32 cellular contexts compared by ENCODE assay signal in genomic region chr1:202351725-202352124, GRCh38. TPM values are rescaled to one million over a fixed set of nuclear protein-coding genes. Genes with fewer than 3 reads are reported as not detected.
A peak's percentile ranks its signal among the peaks of the same experiment; 100 is the strongest.
DNase-seq lines count a peak whose midpoint lies in the region; ATAC-seq and TF ChIP-seq lines count a peak whose summit lies in the region.
"Had no signal": no experiment of that assay in that cellular context is flagged by ENCODE, and none has a peak within 500 bp of the region (broad histone marks: within the 10 kb centered on the region; RNA-seq: fewer than 3 reads in every experiment).

No MANE protein-coding gene starts in this region.

- H3K27me3 ChIP-seq in heart left ventricle (no peaks in the 10 kb centered on the region), right atrium auricular region (no peaks in the 10 kb centered on the region), fibroblast of lung (ENCODE audit: control insufficient read depth, insufficient read depth, low read length) (no peaks in the 10 kb centered on the region), gastrocnemius medialis (no peaks in the 10 kb centered on the region)
- H3K27me3 ChIP-seq: hepatocyte, MG63 had no signal

- in situ Hi-C loops in gastrocnemius medialis (cut with MboI; ENCODE audit: low sequenced_read_pairs in 4 of 4) = no loop called here

- peaks cover 12% of the 10 kb centered on the region for H3K79me2 ChIP-seq in fibroblast of lung (ENCODE audit: control insufficient read depth, insufficient read depth, low read length)

- no peaks in the 10 kb centered on the region for H3K36me3 ChIP-seq in heart left ventricle
- no peaks in the 10 kb centered on the region for H3K36me3 ChIP-seq in right atrium auricular region
- no peaks in the 10 kb centered on the region for H3K36me3 ChIP-seq in fibroblast of lung (ENCODE audit: control insufficient read depth, insufficient read depth, low read length)
- no peaks in the 10 kb centered on the region for H3K36me3 ChIP-seq in gastrocnemius medialis
- H3K36me3 ChIP-seq: thoracic aorta had no signal

- H3K4me3 ChIP-seq in heart left ventricle = peak overlapping the region in 1 of 12 donors; percentile 1
- H3K4me3 ChIP-seq in right atrium auricular region = no peak overlapping the region
- no peak overlapping the region for H3K4me3 ChIP-seq in fibroblast of lung (replicated peaks in 1 of 4; ENCODE audit: control extremely low read depth in 1 of 4, insufficient read depth in 1 of 4, low read depth in 3 of 4, low read length in 4 of 4)
- H3K4me3 ChIP-seq in gastrocnemius medialis = peak overlapping the region in 2 of 4 donors; percentile 6 to 17
- H3K4me3 ChIP-seq: HAP-1, hepatocyte, MG63, mucosa of descending colon, thoracic aorta had no signal

- H3K4me2 ChIP-seq in fibroblast of lung (ENCODE audit: extremely low read depth, insufficient read depth, low read length) = peak overlapping the region; percentile 17
- H3K4me2 ChIP-seq: hepatocyte had no signal

- no peak overlapping the region for H3K9ac ChIP-seq in fibroblast of lung (ENCODE audit: insufficient read depth, low read length)

- no peaks in the 10 kb centered on the region for H4K20me1 ChIP-seq in fibroblast of lung (ENCODE audit: control insufficient read depth, extremely low read depth, insufficient read depth, low read length)

- peak overlapping the region in 8 of 12 donors; percentile 1 to 90 (median 30) for H3K27ac ChIP-seq in heart left ventricle
- H3K27ac ChIP-seq in right atrium auricular region = peak overlapping the region in 1 of 2 donors; percentile 62
- H3K27ac ChIP-seq in fibroblast of lung (ENCODE audit: insufficient read depth, low read length) = no peak overlapping the region
- H3K27ac ChIP-seq in gastrocnemius medialis = peak overlapping the region; percentile 89 to 97 (median 97)
- H3K27ac ChIP-seq: hepatocyte, thoracic aorta had no signal

- peak in 1 of 5 donors; percentile 51 for DNase-seq in heart left ventricle
- DNase-seq in right atrium auricular region (ENCODE audit: low spot score) = no peak
- peak; percentile 36 for DNase-seq in M059J (ENCODE audit: low read depth)
- DNase-seq in fibroblast of lung (ENCODE audit: low read depth in 2 of 2) = peak; percentile 22 to 49
- DNase-seq in gastrocnemius medialis = peak; percentile 57 to 68
- DNase-seq in NCI-H345 (lab: John Stamatoyannopoulos, UW) = no peak
- DNase-seq: activated CD4-positive, alpha-beta T cell treated with anti-CD3 and anti-CD28 coated beads, Interleukin-2, amount 50 U/mL, for 4 hours; activated CD8-positive, alpha-beta memory T cell treated with anti-CD3 and anti-CD28 coated beads, Interleukin-2, amount 10 ng/mL, durations not matched to agents 7 days and 5 days; activated gamma-delta T cell; activated naive CD8-positive, alpha-beta T cell treated with anti-CD3 and anti-CD28 coated beads for 36 hours; activated T-cell treated with anti-CD3 and anti-CD28 coated beads, Interleukin-2, amount 50 U/mL, for 4 hours; AML-193; aorta; CD4-positive, CD25-positive, alpha-beta regulatory T cell; central memory CD4-positive, alpha-beta T cell; foreskin melanocyte; MG63; mucosa of descending colon; NCI-H1105 treated with DMSO at 0.1 percent for 48 hours; NCI-H2029 treated with DMSO at 0.1 percent for 48 hours; NCI-H2227 treated with DMSO at 0.1 percent for 48 hours; stimulated activated CD4-positive, alpha-beta T cell treated with anti-CD3 and anti-CD28 coated beads, Interleukin-1b, Interleukin-23, amount 100 ng/mL, for 48 hours; stimulated activated naive CD8-positive, alpha-beta T cell treated with anti-CD3 and anti-CD28 coated beads, Interleukin-15, Interleukin-2, amounts not matched to agents 100 U/mL and 50 U/mL, for 24 hours; T-helper 17 cell had no signal

- no peak for TF ChIP-seq POLR2A in heart left ventricle (IDR thresholded peaks at IDR 0.05)
- TF ChIP-seq POLR2A in gastrocnemius medialis (IDR thresholded peaks at IDR 0.05) = peak in 1 of 2 donors; percentile 35

- no peak for ATAC-seq in heart left ventricle
- peak; percentile 22 to 23 for ATAC-seq in gastrocnemius medialis
- no peak for ATAC-seq in HG02870 (IDR thresholded peaks at IDR 0.05; ENCODE audit: unreplicated experiment)
- no peak for ATAC-seq in GM18498 (IDR thresholded peaks at IDR 0.05; ENCODE audit: unreplicated experiment)
- ATAC-seq: activated CD4-positive, CD25-positive, alpha-beta regulatory T cell treated with anti-CD3 and anti-CD28 coated beads, Interleukin-2, amount 50 U/mL, for 24 hours; activated CD8-positive, alpha-beta memory T cell treated with anti-CD3 and anti-CD28 coated beads, Interleukin-2, amount 10 ng/mL, durations not matched to agents 7 days and 5 days; activated T-cell treated with anti-CD3 and anti-CD28 coated beads, Interleukin-2, amount 50 U/mL, for 4 hours; mucosa of descending colon; natural killer cell treated with Interleukin-12 subunit alpha and Interleukin-12 subunit beta and Interleukin-15 and Interleukin-18, amount 100 ng/mL, for 72 hours; Right ventricle myocardium inferior; stimulated activated naive CD8-positive, alpha-beta T cell treated with anti-CD3 and anti-CD28 coated beads, Interleukin-15, Interleukin-2, amounts not matched to agents 100 U/mL and 50 U/mL, for 24 hours; T-helper 17 cell had no signal

- 45 to 53% (median 47%) methylated on average over 2 of the region's 2 CpGs for WGBS in heart left ventricle, 4 donors

- TF ChIP-seq CTCF in heart left ventricle (IDR thresholded peaks at IDR 0.05) (no peak), right atrium auricular region (IDR thresholded peaks at IDR 0.05) (no peak), fibroblast of lung (conservative IDR thresholded peaks at IDR 0.05 in 1 of 2, IDR thresholded peaks at IDR 0.05 in 1 of 2; ENCODE audit: low read depth in 1 of 2, low read length in 2 of 2) (no peak), gastrocnemius medialis (IDR thresholded peaks at IDR 0.05 in 4 of 5, conservative IDR thresholded peaks at IDR 0.05 in 1 of 5) (no peak)

- no peak overlapping the region for H2AFZ ChIP-seq in fibroblast of lung (ENCODE audit: low read length)
- H2AFZ ChIP-seq: hepatocyte had no signal

- H3K9me3 ChIP-seq in heart left ventricle = no peaks in the 10 kb centered on the region
- no peaks in the 10 kb centered on the region for H3K9me3 ChIP-seq in right atrium auricular region
- no peaks in the 10 kb centered on the region for H3K9me3 ChIP-seq in fibroblast of lung (ENCODE audit: control insufficient read depth, insufficient read depth, low read depth, low read length)
- no peaks in the 10 kb centered on the region for H3K9me3 ChIP-seq in gastrocnemius medialis
- H3K9me3 ChIP-seq: HAP-1, MG63, mucosa of descending colon, thoracic aorta had no signal

- intact Hi-C loops in heart left ventricle (cut with DNase I) = loop anchor here in 7 of 10 donors (5.0 to 10.0 kb wide), 4 partner anchors 53 to 106 kb away; no protein-coding TSS in a partner anchor
- intact Hi-C loops in gastrocnemius medialis (cut with DNase I; ENCODE audit: low total_unique reads) = no loop called here

- peaks cover 0 to 34% (median 15%) of the 10 kb centered on the region in 12 donors for H3K4me1 ChIP-seq in heart left ventricle
- H3K4me1 ChIP-seq in right atrium auricular region = peaks cover 0 to 18% of the 10 kb centered on the region in 2 donors
- no peaks in the 10 kb centered on the region for H3K4me1 ChIP-seq in fibroblast of lung (ENCODE audit: control insufficient read depth, extremely low read depth, insufficient read depth, low read length)
- peaks cover 44% of the 10 kb centered on the region in 2 donors for H3K4me1 ChIP-seq in gastrocnemius medialis

RNA-seq across cellular contexts. Expression of gene PPP1R12B, which starts 3.2 kb away (rescaled TPM):
- 100 to 1,000 TPM; 368 to 972 (median 618) TPM for total RNA-seq in heart left ventricle
- 100 to 1,000 TPM in 1 of 2 donors, 10 to 100 TPM in 1; 49.9 to 108 TPM for polyA plus RNA-seq in heart left ventricle
- 100 to 1,000 TPM; 420 to 821 TPM for total RNA-seq in right atrium auricular region
- total RNA-seq in M059J (2014; rRNA removed; shearing (Covaris generic)) = 4.1 and 9.3 TPM in 2 replicates
- 11.3 and 13.4 TPM in 2 replicates for total RNA-seq in fibroblast of lung
- polyA plus RNA-seq in fibroblast of lung = 8.8 and 21.7 TPM in 2 replicates
- polyA plus RNA-seq in fibroblast of lung (2012) = 3.1 and 10.4 TPM in 2 replicates
- polyA minus RNA-seq in fibroblast of lung (ENCODE audit: low replicate concordance) = 9.1 and 26.1 TPM in 2 replicates
- 100 to 1,000 TPM; 127 to 207 (median 139) TPM for total RNA-seq in gastrocnemius medialis

RNA-seq across cellular contexts. Expression of gene UBE2T, which starts 10.0 kb away (rescaled TPM):
- total RNA-seq in heart left ventricle (10 to 100 TPM in 5 of 9 donors, 1 to 10 TPM in 4; 8.6 to 18.9 (median 10.7) TPM), right atrium auricular region (10 to 100 TPM in 1 of 2 donors, 1 to 10 TPM in 1; 9.7 to 10.2 TPM), fibroblast of lung (6.4 and 17.0 TPM in 2 replicates), gastrocnemius medialis (10 to 100 TPM in 2 of 4 donors, 1 to 10 TPM in 2; 6.7 to 15.0 (median 10.1) TPM)
- polyA plus RNA-seq in heart left ventricle (10 to 100 TPM in 1 of 2 donors, 1 to 10 TPM in 1; 6.9 to 47.8 TPM), fibroblast of lung (34.2 and 93.9 TPM in 2 replicates)
- total RNA-seq in M059J (2014; rRNA removed; shearing (Covaris generic)) = 249 and 263 TPM in 2 replicates
- 16.2 and 54.5 TPM in 2 replicates for polyA plus RNA-seq in fibroblast of lung (2012)
- polyA minus RNA-seq in fibroblast of lung (ENCODE audit: low replicate concordance) = 10.7 and 53.5 TPM in 2 replicates

Comparison
In these comparisons a context has a peak if more than half of its experiments do, and no peak if none do; other contexts are left out.
1. ATAC-seq: peak in gastrocnemius medialis (2 of 2); none in heart left ventricle (0 of 4), HG02870 (single experiment) and GM18498 (single experiment).
2. DNase-seq: peak in M059J (single experiment), fibroblast of lung (2 of 2) and gastrocnemius medialis (2 of 2); none in right atrium auricular region (single experiment) and NCI-H345 (single experiment).
3. RNA of gene UBE2T, which starts 10.0 kb away (total RNA-seq): 249 to 263 TPM in M059J; 6.4 to 17.0 TPM in fibroblast of lung, 6.7 to 15.0 TPM in gastrocnemius medialis, 8.6 to 18.9 TPM in heart left ventricle and 9.7 to 10.2 TPM in right atrium auricular region; every median in the first group is over 10 times any median in the second.